9 cellular contexts compared by ENCODE assay signal in the genomic region with DNA sequence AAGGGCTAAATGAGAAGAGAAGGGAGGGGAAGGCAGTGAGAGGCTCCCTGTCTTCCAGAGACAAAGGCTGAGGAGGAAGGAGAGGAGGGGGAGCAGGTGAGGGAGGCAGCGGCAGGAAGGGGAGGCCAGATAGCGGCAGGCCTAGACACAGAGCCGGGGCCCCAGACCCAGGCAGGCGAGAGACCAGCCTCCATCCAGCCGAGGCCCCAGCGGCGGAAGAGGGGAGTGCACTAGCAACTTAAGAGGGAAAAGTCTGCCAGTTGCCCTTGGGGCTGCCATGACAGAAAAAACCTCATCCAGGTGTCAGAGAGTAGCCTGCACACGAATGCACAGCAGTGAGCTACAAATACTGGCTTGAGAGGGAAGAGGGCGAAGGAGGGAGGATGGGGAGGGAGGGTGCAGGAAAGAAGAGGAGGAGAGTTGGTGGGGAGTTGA. TPM values are rescaled to one million over a fixed set of nuclear protein-coding genes. Genes with fewer than 3 reads are reported as not detected.
A peak's percentile ranks its signal among the peaks of the same experiment; 100 is the strongest.
DNase-seq lines count a peak whose midpoint lies in the region; ATAC-seq and TF ChIP-seq lines count a peak whose summit lies in the region.
"Had no signal": no experiment of that assay in that cellular context is flagged by ENCODE, and none has a peak within 500 bp of the region (broad histone marks: within the 10 kb centered on the region; RNA-seq: fewer than 3 reads in every experiment).

No MANE protein-coding gene starts in this region.

- no peaks in the 10 kb centered on the region for H3K4me1 ChIP-seq in liver (ENCODE audit: control insufficient read depth in 4 of 4, insufficient read depth in 4 of 4, low read length in 3 of 4)

- H3K4me1 Mint-ChIP-seq in activated naive CD4-positive, alpha-beta T cell treated with anti-CD3 and anti-CD28 coated beads for 36 hours (ENCODE audit: low read depth): no peaks in the 10 kb centered on the region

- H3K27me3 ChIP-seq in liver (ENCODE audit: control insufficient read depth in 4 of 4, insufficient read depth in 4 of 4, low read length in 3 of 4): no peaks in the 10 kb centered on the region

- intact Hi-C loops in activated naive CD4-positive, alpha-beta T cell treated with anti-CD3 and anti-CD28 coated beads for 36 hours (cut with micrococcal nuclease): loop anchor here (10.0 kb wide), 1 partner anchor 359 kb away; no protein-coding TSS in a partner anchor

- H3K27me3 Mint-ChIP-seq in activated naive CD4-positive, alpha-beta T cell treated with anti-CD3 and anti-CD28 coated beads for 36 hours (ENCODE audit: low read depth): peaks cover 3% of the 10 kb centered on the region
- H3K27me3 Mint-ChIP-seq: IgD-negative memory B cell had no signal

- no peaks in the 10 kb centered on the region for H3K36me3 ChIP-seq in liver (ENCODE audit: control insufficient read depth in 4 of 4, insufficient read depth in 3 of 4, low read depth in 1 of 4, low read length in 3 of 4)

- WGBS in liver: 69% methylated on average over 9 of the region's 9 CpGs

- H3K4me3 Mint-ChIP-seq in activated naive CD4-positive, alpha-beta T cell treated with anti-CD3 and anti-CD28 coated beads for 36 hours: no peak overlapping the region
- H3K4me3 Mint-ChIP-seq: IgD-negative memory B cell had no signal

- ATAC-seq in HG03378 (IDR thresholded peaks at IDR 0.05; ENCODE audit: unreplicated experiment) (no peak), HG02884 (IDR thresholded peaks at IDR 0.05; ENCODE audit: unreplicated experiment) (no peak)

- TF ChIP-seq CTCF in liver (IDR thresholded peaks at IDR 0.05; ENCODE audit: low read depth, low read length, missing input control): peak; percentile 12

- H3K27ac Mint-ChIP-seq in activated naive CD4-positive, alpha-beta T cell treated with anti-CD3 and anti-CD28 coated beads for 36 hours: no peak overlapping the region
- H3K27ac Mint-ChIP-seq: IgD-negative memory B cell had no signal

- H3K9ac ChIP-seq in liver (ENCODE audit: low read depth in 1 of 2, low read length in 2 of 2): no peak overlapping the region

- H3K4me3 ChIP-seq in liver (ENCODE audit: low read depth in 1 of 3, low read length in 3 of 3): no peak overlapping the region

- no peaks in the 10 kb centered on the region for H3K9me3 Mint-ChIP-seq in activated naive CD4-positive, alpha-beta T cell treated with anti-CD3 and anti-CD28 coated beads for 36 hours
- H3K9me3 Mint-ChIP-seq: IgD-negative memory B cell had no signal

- DNase-seq in DMS153 (lab: John Stamatoyannopoulos, UW) (peak; percentile 36), NCI-H1105 (lab: John Stamatoyannopoulos, UW) (peak; percentile 23), occipital lobe (lab: John Stamatoyannopoulos, UW) (no peak), NCI-H1048 (lab: John Stamatoyannopoulos, UW) (no peak)
- DNase-seq in activated naive CD4-positive, alpha-beta T cell treated with anti-CD3 and anti-CD28 coated beads for 36 hours: peak; percentile 31

- no peaks in the 10 kb centered on the region for H3K36me3 Mint-ChIP-seq in activated naive CD4-positive, alpha-beta T cell treated with anti-CD3 and anti-CD28 coated beads for 36 hours (ENCODE audit: low read depth)
- H3K36me3 Mint-ChIP-seq: IgD-negative memory B cell had no signal

- no peak overlapping the region for H3K27ac ChIP-seq in liver (ENCODE audit: low read depth in 1 of 2, low read length in 2 of 2)

- CTCF ChIA-PET in activated naive CD4-positive, alpha-beta T cell treated with anti-CD3 and anti-CD28 coated beads for 36 hours (lab: Charles Lee): no interaction called here

- H3K9me3 ChIP-seq in liver (ENCODE audit: control insufficient read depth in 4 of 4, low read length in 3 of 4): no peaks in the 10 kb centered on the region

- no peak for TF ChIP-seq RAD21 in liver (IDR thresholded peaks at IDR 0.05)

TF ChIP-seq in liver, 16 proteins besides CTCF, POLR2A, EP300 and RAD21:
- TF ChIP-seq GABPA (IDR thresholded peaks at IDR 0.05 in 1 of 2, conservative IDR thresholded peaks at IDR 0.05 in 1 of 2) (no peak), SP1 (IDR thresholded peaks at IDR 0.05) (no peak), JUND (IDR thresholded peaks at IDR 0.05) (no peak), YY1 (IDR thresholded peaks at IDR 0.05) (no peak)
- TF ChIP-seq, protein P1, sequence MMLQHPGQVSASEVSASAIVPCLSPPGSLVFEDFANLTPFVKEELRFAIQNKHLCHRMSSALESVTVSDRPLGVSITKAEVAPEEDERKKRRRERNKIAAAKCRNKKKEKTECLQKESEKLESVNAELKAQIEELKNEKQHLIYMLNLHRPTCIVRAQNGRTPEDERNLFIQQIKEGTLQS (IDR thresholded peaks at IDR 0.05): no peak
- TF ChIP-seq, protein P2, sequence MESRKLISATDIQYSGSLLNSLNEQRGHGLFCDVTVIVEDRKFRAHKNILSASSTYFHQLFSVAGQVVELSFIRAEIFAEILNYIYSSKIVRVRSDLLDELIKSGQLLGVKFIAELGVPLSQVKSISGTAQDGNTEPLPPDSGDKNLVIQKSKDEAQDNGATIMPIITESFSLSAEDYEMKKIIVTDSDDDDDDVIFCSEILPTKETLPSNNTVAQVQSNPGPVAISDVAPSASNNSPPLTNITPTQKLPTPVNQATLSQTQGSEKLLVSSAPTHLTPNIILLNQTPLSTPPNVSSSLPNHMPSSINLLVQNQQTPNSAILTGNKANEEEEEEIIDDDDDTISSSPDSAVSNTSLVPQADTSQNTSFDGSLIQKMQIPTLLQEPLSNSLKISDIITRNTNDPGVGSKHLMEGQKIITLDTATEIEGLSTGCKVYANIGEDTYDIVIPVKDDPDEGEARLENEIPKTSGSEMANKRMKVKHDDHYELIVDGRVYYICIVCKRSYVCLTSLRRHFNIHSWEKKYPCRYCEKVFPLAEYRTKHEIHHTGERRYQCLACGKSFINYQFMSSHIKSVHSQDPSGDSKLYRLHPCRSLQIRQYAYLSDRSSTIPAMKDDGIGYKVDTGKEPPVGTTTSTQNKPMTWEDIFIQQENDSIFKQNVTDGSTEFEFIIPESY (IDR thresholded peaks at IDR 0.05): no peak

RNA-seq across cellular contexts. Expression of a gene that starts 46.7 kb away (rescaled TPM):
- not detected for total RNA-seq in activated naive CD4-positive, alpha-beta T cell treated with anti-CD3 and anti-CD28 coated beads for 36 hours
- total RNA-seq in liver: 10 to 100 TPM in 1 of 2 donors, not detected in 1; 17.4 TPM
- not detected for polyA plus RNA-seq in liver
- total RNA-seq in occipital lobe: not detected
- polyA plus RNA-seq: IgD-negative memory B cell had no signal

Comparison
In these comparisons a context has a peak if more than half of its experiments do, and no peak if none do; other contexts are left out.
1. DNase-seq: peak in DMS153 (single experiment), NCI-H1105 (single experiment) and activated naive CD4-positive, alpha-beta T cell treated with anti-CD3 and anti-CD28 coated beads for 36 hours (single experiment); none in occipital lobe (single experiment) and NCI-H1048 (single experiment).